21 cellular contexts compared by ENCODE assay signal in genomic region chr10:110780704-110781103, GRCh38.
DNase-seq lines count a peak whose midpoint lies in the region; ATAC-seq and TF ChIP-seq lines count a peak whose summit lies in the region.
"Had no signal": no experiment of that assay in that cellular context is flagged by ENCODE, and none has a peak within 500 bp of the region (broad histone marks: within the 10 kb centered on the region; RNA-seq: fewer than 3 reads in every experiment).

No MANE protein-coding gene starts in this region.

- peaks cover 2% of the 10 kb centered on the region for H3K4me1 ChIP-seq in neural progenitor cell

- H3K4me2 ChIP-seq in neural progenitor cell: no peak overlapping the region

- H3K27me3 Mint-ChIP-seq in T-helper 17 cell (peaks cover 4% of the 10 kb centered on the region), neural progenitor cell (ENCODE audit: insufficient read depth, low read depth) (peaks cover 11% of the 10 kb centered on the region)

- no peaks in the 10 kb centered on the region for H3K9me3 Mint-ChIP-seq in neural progenitor cell
- H3K9me3 Mint-ChIP-seq: dendritic cell treated with granulocyte-macrophage colony-stimulating factor and Interleukin-4, amounts not matched to agents 40 ng/mL and 50 ng/mL, for 4 days; nephron progenitor cell; stimulated activated effector memory CD8-positive, alpha-beta T cell treated with anti-CD3 and anti-CD28 coated beads, Interleukin-12 subunit alpha, Interleukin-12 subunit beta, amount 100 ng/mL, for 72 hours had no signal

- DNase-seq in DMS153 treated with DMSO at 0.1 percent for 48 hours (lab: John Stamatoyannopoulos, UW; ENCODE audit: unreplicated experiment) (peak; percentile 71), NCI-H2029 treated with DMSO at 0.1 percent for 48 hours (lab: John Stamatoyannopoulos, UW) (peak; percentile 33), T-helper 17 cell (no peak), neural progenitor cell (ENCODE audit: low spot score) (no peak), kidney glomerular epithelial cell (lab: John Stamatoyannopoulos, UW) (no peak)
- DNase-seq: activated CD4-positive, CD25-positive, alpha-beta regulatory T cell treated with anti-CD3 and anti-CD28 coated beads, Interleukin-2, amount 50 U/mL, for 72 hours; activated naive CD4-positive, alpha-beta T cell; activated T-cell treated with anti-CD3 and anti-CD28 coated beads, Interleukin-2, amount 50 U/mL, for 1 hour; glutamatergic neuron; H7; KBM-7; mesendoderm; NCI-H526 treated with DMSO at 0.1 percent for 48 hours; nephron progenitor cell; stimulated activated CD4-positive, alpha-beta T cell treated with anti-CD3 and anti-CD28 coated beads, Interleukin-2, amount 100 ng/mL, for 24 hours; SW 1271 had no signal

- H3K79me2 ChIP-seq in neural progenitor cell (ENCODE audit: low read depth): no peaks in the 10 kb centered on the region

- no peaks in the 10 kb centered on the region for H3F3A ChIP-seq in neural progenitor cell (ENCODE audit: low read depth)

- no peak overlapping the region for H2AFZ ChIP-seq in neural progenitor cell (replicated peaks)

- H3K4me3 Mint-ChIP-seq in T-helper 17 cell (no peak overlapping the region), neural progenitor cell (no peak overlapping the region)
- H3K4me3 Mint-ChIP-seq: dendritic cell treated with granulocyte-macrophage colony-stimulating factor and Interleukin-4, amounts not matched to agents 40 ng/mL and 50 ng/mL, for 4 days; nephron progenitor cell; stimulated activated effector memory CD8-positive, alpha-beta T cell treated with anti-CD3 and anti-CD28 coated beads, Interleukin-12 subunit alpha, Interleukin-12 subunit beta, amount 100 ng/mL, for 72 hours had no signal

- H3K27ac Mint-ChIP-seq in T-helper 17 cell: peak overlapping the region; percentile 11
- peak overlapping the region; percentile 39 for H3K27ac Mint-ChIP-seq in neural progenitor cell
- H3K27ac Mint-ChIP-seq: dendritic cell treated with granulocyte-macrophage colony-stimulating factor and Interleukin-4, amounts not matched to agents 40 ng/mL and 50 ng/mL, for 4 days; nephron progenitor cell; stimulated activated effector memory CD8-positive, alpha-beta T cell treated with anti-CD3 and anti-CD28 coated beads, Interleukin-12 subunit alpha, Interleukin-12 subunit beta, amount 100 ng/mL, for 72 hours had no signal

- TF ChIP-seq CTCF in neural progenitor cell (IDR thresholded peaks at IDR 0.05): no peak

- H3K9ac ChIP-seq in neural progenitor cell: no peak overlapping the region

- H3K27me3 ChIP-seq in neural progenitor cell: no peaks in the 10 kb centered on the region

- H3K36me3 ChIP-seq in neural progenitor cell: no peaks in the 10 kb centered on the region

- no peaks in the 10 kb centered on the region for H4K20me1 ChIP-seq in neural progenitor cell (ENCODE audit: low read depth)

- H3K9me3 ChIP-seq in T-helper 17 cell (ENCODE audit: control insufficient read depth, low read length, poor library complexity, severe bottlenecking): no peaks in the 10 kb centered on the region
- H3K9me3 ChIP-seq in neural progenitor cell (ENCODE audit: low read depth): no peaks in the 10 kb centered on the region

- H3K4me3 ChIP-seq in neural progenitor cell: no peak overlapping the region
- H3K4me3 ChIP-seq: skin epidermis had no signal

- H3K4me1 Mint-ChIP-seq in T-helper 17 cell: peaks cover 16% of the 10 kb centered on the region
- peaks cover 10% of the 10 kb centered on the region for H3K4me1 Mint-ChIP-seq in neural progenitor cell

- H3K36me3 Mint-ChIP-seq in T-helper 17 cell (ENCODE audit: low read depth) (no peaks in the 10 kb centered on the region), neural progenitor cell (no peaks in the 10 kb centered on the region)
- H3K36me3 Mint-ChIP-seq: stimulated activated effector memory CD8-positive, alpha-beta T cell treated with anti-CD3 and anti-CD28 coated beads, Interleukin-12 subunit alpha, Interleukin-12 subunit beta, amount 100 ng/mL, for 72 hours had no signal

- H3K27ac ChIP-seq in neural progenitor cell: no peak overlapping the region
- H3K27ac ChIP-seq: skin epidermis had no signal

- ATAC-seq in T-helper 17 cell (no peak), HG03025 (IDR thresholded peaks at IDR 0.05; ENCODE audit: low FRiP score, unreplicated experiment) (no peak), HG03108 (IDR thresholded peaks at IDR 0.05; ENCODE audit: unreplicated experiment) (no peak)
- ATAC-seq: stimulated activated effector memory CD8-positive, alpha-beta T cell treated with anti-CD3 and anti-CD28 coated beads, Interleukin-12 subunit alpha, Interleukin-12 subunit beta, amount 100 ng/mL, for 72 hours had no signal

Comparison
In these comparisons a context has a peak if more than half of its experiments do, and no peak if none do; other contexts are left out.
1. DNase-seq: peak in DMS153 treated with DMSO at 0.1 percent for 48 hours (single experiment) and NCI-H2029 treated with DMSO at 0.1 percent for 48 hours (single experiment); none in T-helper 17 cell (0 of 3), neural progenitor cell (single experiment) and kidney glomerular epithelial cell (single experiment).